ENCODE assay signal across 16 cellular contexts in the genomic region with DNA sequence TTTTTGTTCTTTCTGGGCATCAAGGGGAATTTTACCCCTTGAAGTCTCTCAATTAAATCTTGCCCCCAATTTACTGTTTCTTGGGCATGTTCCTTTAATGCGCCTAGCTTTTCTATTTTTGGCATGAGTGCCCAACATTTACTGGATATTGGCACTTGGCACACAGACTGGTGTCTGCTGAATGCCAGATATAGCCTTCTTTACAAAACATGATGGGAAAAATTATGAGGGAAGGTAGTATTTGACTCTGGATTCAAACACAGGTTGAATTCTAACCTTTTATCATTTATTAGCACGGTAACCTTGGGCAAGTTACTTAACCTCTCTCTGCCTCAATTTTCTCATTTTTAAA.
"Had no signal": no experiment of that assay in that cellular context is flagged by ENCODE, and none has a peak within 500 bp of the region (broad histone marks: within the 10 kb centered on the region; RNA-seq: fewer than 3 reads in every experiment).

No MANE protein-coding gene starts in this region.

- DNase-seq: activated CD4-positive, alpha-beta T cell treated with anti-CD3 and anti-CD28 coated beads for 1 hour; activated CD4-positive, alpha-beta T cell treated with anti-CD3 and anti-CD28 coated beads, Interleukin-2, amount 10 ng/mL, durations not matched to agents 24 days and 14 days; activated CD4-positive, alpha-beta T cell treated with anti-CD3 and anti-CD28 coated beads, Interleukin-2, amount 50 U/mL, for 48 hours; activated CD8-positive, alpha-beta memory T cell treated with anti-CD3 and anti-CD28 coated beads, Interleukin-2, amount 10 ng/mL, durations not matched to agents 7 days and 5 days; activated effector memory CD4-positive, alpha-beta T cell treated with Interleukin-2 at 50 U/mL for 16 hours; activated naive CD4-positive, alpha-beta T cell; activated T-cell treated with anti-CD3 and anti-CD28 coated beads, Interleukin-2, amount 50 U/mL, for 24 hours; aorta; NCI-H1930; NCI-H2171; NCI-H510A; PC-9; SW 1271 had no signal

- H3K27ac ChIP-seq: breast epithelium, KMS-11, PC-9, SK-N-MC had no signal

- H3K9me3 ChIP-seq: breast epithelium had no signal

- ATAC-seq: activated CD8-positive, alpha-beta memory T cell treated with anti-CD3 and anti-CD28 coated beads, Interleukin-2, amount 10 ng/mL, durations not matched to agents 7 days and 5 days had no signal

- H3K36me3 ChIP-seq: breast epithelium had no signal

- H3K27me3 ChIP-seq: breast epithelium had no signal

- H3K4me1 ChIP-seq: breast epithelium had no signal

- H3K4me3 ChIP-seq: breast epithelium, PC-9, SK-N-MC had no signal
